Comparison of ENCODE assay signal across 10 cellular contexts in the genomic region with DNA sequence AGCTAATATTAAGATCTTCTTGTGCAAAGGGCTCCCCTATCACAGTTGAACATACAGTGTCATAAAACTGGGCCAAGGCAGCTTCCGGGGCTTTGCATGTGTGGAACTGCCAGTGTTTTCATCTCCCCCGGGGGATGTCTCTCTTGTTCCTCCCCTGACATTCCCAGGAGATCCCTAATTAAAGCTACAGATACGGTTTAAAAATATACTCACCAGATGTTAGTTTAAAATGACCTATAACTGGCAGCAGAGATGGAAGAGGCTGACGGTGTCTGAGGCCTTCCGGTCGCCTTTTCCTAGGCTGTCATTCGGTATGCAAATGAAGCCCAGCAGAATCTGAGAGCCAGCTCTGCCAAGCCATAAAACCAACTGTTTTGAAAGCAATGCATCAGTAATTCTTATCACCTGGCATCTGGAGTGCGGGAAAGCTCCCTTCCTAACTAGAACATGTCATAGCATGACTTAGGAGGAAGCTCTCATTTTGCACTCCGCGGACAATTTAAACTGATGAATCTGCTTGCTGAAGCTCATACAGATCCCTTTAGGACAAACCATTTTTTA.
A peak's percentile ranks its signal among the peaks of the same experiment; 100 is the strongest.
DNase-seq lines count a peak whose midpoint lies in the region; ATAC-seq and TF ChIP-seq lines count a peak whose summit lies in the region.
"Had no signal": no experiment of that assay in that cellular context is flagged by ENCODE, and none has a peak within 500 bp of the region (broad histone marks: within the 10 kb centered on the region; RNA-seq: fewer than 3 reads in every experiment).

No MANE protein-coding gene starts in this region.

- no peak for TF ChIP-seq CTCF in GM10266 (IDR thresholded peaks at IDR 0.05; ENCODE audit: control insufficient read depth, insufficient read depth, low read depth, missing control alignments)

- no peak overlapping the region for H3K27ac Mint-ChIP-seq in CD4-positive, alpha-beta memory T cell

- CTCF ChIA-PET in CD4-positive, alpha-beta memory T cell (lab: Charles Lee; ENCODE audit: partially characterized antibody): no interaction called here

- peak overlapping the region; percentile 72 to 78 for H3K27ac ChIP-seq in mucosa of rectum (ENCODE audit: low read depth in 2 of 2, low read length in 2 of 2)
- no peak overlapping the region for H3K27ac ChIP-seq in CD4-positive, alpha-beta memory T cell (ENCODE audit: low read depth, low read length)

- H3K27me3 ChIP-seq in mucosa of rectum (ENCODE audit: control insufficient read depth in 2 of 2, insufficient read depth in 2 of 2, low read length in 2 of 2): no peaks in the 10 kb centered on the region
- H3K27me3 ChIP-seq in CD4-positive, alpha-beta memory T cell (ENCODE audit: insufficient read depth, low read length): no peaks in the 10 kb centered on the region

- H3K9me3 ChIP-seq in mucosa of rectum (ENCODE audit: control insufficient read depth in 2 of 2, low read length in 2 of 2): no peaks in the 10 kb centered on the region
- H3K9me3 ChIP-seq in CD4-positive, alpha-beta memory T cell (ENCODE audit: control insufficient read depth in 1 of 2, low read length in 2 of 2): no peaks in the 10 kb centered on the region

- in situ Hi-C loops in Caki2 (cut with HindIII; ENCODE audit: low pct_unique_long_range_greater_than_20kb, low sequenced_read_pairs): no loop called here

- intact Hi-C loops in CD4-positive, alpha-beta memory T cell (cut with micrococcal nuclease): no loop called here

- peak; percentile 84 for DNase-seq in Caki2 (ENCODE audit: low read depth)
- DNase-seq in NCI-H146 (lab: John Stamatoyannopoulos, UW): peak; percentile 29
- peak; percentile 49 for DNase-seq in astrocyte of the hippocampus (ENCODE audit: low read depth, low spot score)
- no peak for DNase-seq in CD4-positive, alpha-beta memory T cell
- DNase-seq in activated CD4-positive, CD25-positive, alpha-beta regulatory T cell (lab: John Stamatoyannopoulos, UW): no peak
- DNase-seq in GM10266 (ENCODE audit: extremely low spot score): no peak
- DNase-seq: activated naive CD4-positive, alpha-beta T cell had no signal

- ATAC-seq in GM21717 (IDR thresholded peaks at IDR 0.05; ENCODE audit: unreplicated experiment): no peak

- H3K4me3 Mint-ChIP-seq in CD4-positive, alpha-beta memory T cell: no peak overlapping the region

- H3K9me3 Mint-ChIP-seq in CD4-positive, alpha-beta memory T cell: peaks cover 0 to 4% (median 0%) of the 10 kb centered on the region in 8 donors

- H3K4me3 ChIP-seq in mucosa of rectum (ENCODE audit: low read length in 2 of 2): peak overlapping the region in 1 of 2 donors; percentile 31
- H3K4me3 ChIP-seq in CD4-positive, alpha-beta memory T cell (ENCODE audit: low read length in 2 of 2): no peak overlapping the region
- H3K4me3 ChIP-seq: skin epidermis had no signal

- peaks cover 5 to 8% of the 10 kb centered on the region in 2 donors for H3K27me3 Mint-ChIP-seq in CD4-positive, alpha-beta memory T cell

- peak overlapping the region in 1 of 2 donors; percentile 19 for H3K9ac ChIP-seq in mucosa of rectum (ENCODE audit: low read depth in 1 of 2, low read length in 2 of 2)

- no peaks in the 10 kb centered on the region for H3K36me3 ChIP-seq in mucosa of rectum (ENCODE audit: control insufficient read depth in 2 of 2, insufficient read depth in 2 of 2, low read length in 2 of 2)
- H3K36me3 ChIP-seq in CD4-positive, alpha-beta memory T cell (ENCODE audit: insufficient read depth, low read length): no peaks in the 10 kb centered on the region

- POLR2A ChIA-PET in CD4-positive, alpha-beta memory T cell (lab: Charles Lee; ENCODE audit: partially characterized antibody): no interaction called here

- H3K36me3 Mint-ChIP-seq in CD4-positive, alpha-beta memory T cell: no peaks in the 10 kb centered on the region

- H3K4me1 Mint-ChIP-seq in CD4-positive, alpha-beta memory T cell: peaks cover 0 to 1% (median 0%) of the 10 kb centered on the region in 4 donors

- H3K4me1 ChIP-seq in mucosa of rectum (ENCODE audit: control insufficient read depth in 2 of 2, insufficient read depth in 2 of 2, low read length in 2 of 2): peaks cover 5 to 23% of the 10 kb centered on the region in 2 donors
- no peaks in the 10 kb centered on the region for H3K4me1 ChIP-seq in CD4-positive, alpha-beta memory T cell (ENCODE audit: insufficient read depth, low read length)

Comparison
In these comparisons a context has a peak if more than half of its experiments do, and no peak if none do; other contexts are left out.
1. DNase-seq: peak in Caki2 (single experiment), NCI-H146 (single experiment) and astrocyte of the hippocampus (single experiment); none in CD4-positive, alpha-beta memory T cell (0 of 5), activated CD4-positive, CD25-positive, alpha-beta regulatory T cell (0 of 4) and GM10266 (single experiment).